ENCODE assay signal across 1 cellular context in the genomic region with DNA sequence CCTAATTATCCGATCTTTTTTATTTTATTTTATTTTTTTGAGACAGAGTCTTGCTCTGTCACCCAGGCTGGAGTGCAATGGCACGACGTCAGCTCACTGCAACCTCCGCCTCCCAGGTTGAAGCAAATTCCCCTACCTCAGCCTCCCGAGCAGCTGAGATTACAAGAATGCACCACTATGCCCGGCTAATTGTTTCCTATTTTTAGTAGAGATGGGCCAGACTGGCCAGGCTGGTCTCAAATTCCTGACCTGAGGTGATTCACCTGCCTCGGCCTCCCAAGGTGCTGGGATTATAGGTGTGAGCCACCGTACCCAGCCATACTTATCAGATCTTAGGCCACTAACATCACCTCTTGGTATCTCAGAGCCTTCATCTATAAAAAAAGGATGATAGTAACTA.
TF ChIP-seq lines count a peak whose summit lies in the region.

No MANE protein-coding gene starts in this region.

TF ChIP-seq in HEK293, 187 proteins besides CTCF, POLR2A, EP300 and RAD21 (continued from another document):
- TF ChIP-seq, protein P1, sequence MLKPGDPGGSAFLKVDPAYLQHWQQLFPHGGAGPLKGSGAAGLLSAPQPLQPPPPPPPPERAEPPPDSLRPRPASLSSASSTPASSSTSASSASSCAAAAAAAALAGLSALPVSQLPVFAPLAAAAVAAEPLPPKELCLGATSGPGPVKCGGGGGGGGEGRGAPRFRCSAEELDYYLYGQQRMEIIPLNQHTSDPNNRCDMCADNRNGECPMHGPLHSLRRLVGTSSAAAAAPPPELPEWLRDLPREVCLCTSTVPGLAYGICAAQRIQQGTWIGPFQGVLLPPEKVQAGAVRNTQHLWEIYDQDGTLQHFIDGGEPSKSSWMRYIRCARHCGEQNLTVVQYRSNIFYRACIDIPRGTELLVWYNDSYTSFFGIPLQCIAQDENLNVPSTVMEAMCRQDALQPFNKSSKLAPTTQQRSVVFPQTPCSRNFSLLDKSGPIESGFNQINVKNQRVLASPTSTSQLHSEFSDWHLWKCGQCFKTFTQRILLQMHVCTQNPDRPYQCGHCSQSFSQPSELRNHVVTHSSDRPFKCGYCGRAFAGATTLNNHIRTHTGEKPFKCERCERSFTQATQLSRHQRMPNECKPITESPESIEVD (tag by site-specific recombination; IDR thresholded peaks at IDR 0.05), result no peak
- TF ChIP-seq GLIS1 (tag by site-specific recombination; IDR thresholded peaks at IDR 0.05), result peak; percentile 54
